ENCODE assay signal across 9 cellular contexts in genomic region chr6:52087498-52087999, GRCh38. TPM values are rescaled to one million over a fixed set of nuclear protein-coding genes. Genes with fewer than 3 reads are reported as not detected.
A peak's percentile ranks its signal among the peaks of the same experiment; 100 is the strongest.
DNase-seq lines count a peak whose midpoint lies in the region; ATAC-seq and TF ChIP-seq lines count a peak whose summit lies in the region.
"Had no signal": no experiment of that assay in that cellular context is flagged by ENCODE, and none has a peak within 500 bp of the region (broad histone marks: within the 10 kb centered on the region; RNA-seq: fewer than 3 reads in every experiment).

TSS of gene PKHD1 (minus strand) at chr6:52087613. CDS start at chr6:52084933, 2,680 bp downstream.

- H3K9me3 Mint-ChIP-seq in CD4-positive, alpha-beta T cell, result no peaks in the 10 kb centered on the region
- H3K9me3 Mint-ChIP-seq in mesothelial cell of epicardium, result no peaks in the 10 kb centered on the region
- H3K9me3 Mint-ChIP-seq: dendritic cell treated with granulocyte-macrophage colony-stimulating factor and Interleukin-4, amounts not matched to agents 40 ng/mL and 50 ng/mL, for 4 days had no signal

- 17% methylated on average over 7 of the region's 7 CpGs for WGBS in liver

- H3K4me1 Mint-ChIP-seq in CD4-positive, alpha-beta T cell (ENCODE audit: low read depth), result no peaks in the 10 kb centered on the region
- H3K4me1 Mint-ChIP-seq in mesothelial cell of epicardium, result peaks cover 4% of the 10 kb centered on the region

- DNase-seq in CD4-positive, alpha-beta T cell, result no peak
- DNase-seq in HFF-Myc (ENCODE audit: extremely low read depth, low read depth) (no peak), WERI-Rb-1 (no peak), mesothelial cell of epicardium (ENCODE audit: low spot score in 2 of 2, unreplicated experiment in 2 of 2) (no peak)
- no peak for DNase-seq in activated CD4-positive, alpha-beta T cell treated with anti-CD3 and anti-CD28 coated beads for 48 hours
- no peak for DNase-seq in activated CD4-positive, alpha-beta T cell treated with anti-CD3 and anti-CD28 coated beads, Interleukin-2, amount 50 U/mL, for 4 hours

- H3K9ac ChIP-seq in liver (ENCODE audit: low read depth in 1 of 2, low read length in 2 of 2), result peak within 1 kb of the TSS; percentile 56 to 91

- no peak within 1 kb of the TSS for H3K27ac ChIP-seq in CD4-positive, alpha-beta T cell (ENCODE audit: low read depth, low read length)
- H3K27ac ChIP-seq in WERI-Rb-1, result no peak within 1 kb of the TSS
- peak within 1 kb of the TSS; percentile 68 to 83 for H3K27ac ChIP-seq in liver (ENCODE audit: low read depth in 1 of 2, low read length in 2 of 2)

- peak; percentile 25 for TF ChIP-seq CTCF in CD4-positive, alpha-beta T cell (IDR thresholded peaks at IDR 0.05)
- TF ChIP-seq CTCF in HFF-Myc (IDR thresholded peaks at IDR 0.05; ENCODE audit: low read depth, low read length, missing control alignments) (peak; percentile 44), WERI-Rb-1 (IDR thresholded peaks at IDR 0.05; ENCODE audit: low read depth, low read length) (peak; percentile 88), liver (IDR thresholded peaks at IDR 0.05; ENCODE audit: low read depth, low read length, missing input control) (peak; percentile 51), mesothelial cell of epicardium (IDR thresholded peaks at IDR 0.05; ENCODE audit: unreplicated experiment) (no peak)

- no peak within 1 kb of the TSS for H3K4me3 ChIP-seq in HFF-Myc (replicated peaks; ENCODE audit: low read depth, low read length)
- no peak within 1 kb of the TSS for H3K4me3 ChIP-seq in WERI-Rb-1 (ENCODE audit: low read depth, low read length)
- H3K4me3 ChIP-seq in liver (ENCODE audit: low read depth in 1 of 3, low read length in 3 of 3), result peak within 1 kb of the TSS; percentile 25 to 56 (median 49)

- H3K27me3 ChIP-seq in CD4-positive, alpha-beta T cell (ENCODE audit: control insufficient read depth, insufficient read depth, low read length), result peaks cover 5% of the 10 kb centered on the region
- H3K27me3 ChIP-seq in WERI-Rb-1 (ENCODE audit: insufficient read depth, low read depth, severe bottlenecking) (no peaks in the 10 kb centered on the region), liver (ENCODE audit: control insufficient read depth in 4 of 4, insufficient read depth in 4 of 4, low read length in 3 of 4) (no peaks in the 10 kb centered on the region)

- H3K27ac Mint-ChIP-seq in CD4-positive, alpha-beta T cell, result no peak within 1 kb of the TSS
- H3K27ac Mint-ChIP-seq in mesothelial cell of epicardium, result no peak within 1 kb of the TSS
- H3K27ac Mint-ChIP-seq: dendritic cell treated with granulocyte-macrophage colony-stimulating factor and Interleukin-4, amounts not matched to agents 40 ng/mL and 50 ng/mL, for 4 days had no signal

- H3K4me3 Mint-ChIP-seq in CD4-positive, alpha-beta T cell, result no peak within 1 kb of the TSS
- no peak within 1 kb of the TSS for H3K4me3 Mint-ChIP-seq in mesothelial cell of epicardium
- H3K4me3 Mint-ChIP-seq: dendritic cell treated with granulocyte-macrophage colony-stimulating factor and Interleukin-4, amounts not matched to agents 40 ng/mL and 50 ng/mL, for 4 days had no signal

- POLR2A ChIA-PET in CD4-positive, alpha-beta T cell (lab: Charles Lee), result no interaction called here

- no peaks in the 10 kb centered on the region for H3K36me3 Mint-ChIP-seq in CD4-positive, alpha-beta T cell (ENCODE audit: low read depth)
- H3K36me3 Mint-ChIP-seq in mesothelial cell of epicardium, result no peaks in the 10 kb centered on the region

- H3K27me3 Mint-ChIP-seq in CD4-positive, alpha-beta T cell, result peaks cover 7% of the 10 kb centered on the region
- H3K27me3 Mint-ChIP-seq in mesothelial cell of epicardium (ENCODE audit: low read depth), result peaks cover 10% of the 10 kb centered on the region

- CTCF ChIA-PET in CD4-positive, alpha-beta T cell (lab: Charles Lee), result no interaction called here

- no peaks in the 10 kb centered on the region for H3K9me3 ChIP-seq in CD4-positive, alpha-beta T cell (ENCODE audit: control insufficient read depth, low read length)
- H3K9me3 ChIP-seq in WERI-Rb-1 (ENCODE audit: severe bottlenecking) (peaks cover 6% of the 10 kb centered on the region), liver (ENCODE audit: control insufficient read depth in 4 of 4, low read length in 3 of 4) (no peaks in the 10 kb centered on the region)

- no peak for ATAC-seq in CD4-positive, alpha-beta T cell (ENCODE audit: poor library complexity)
- ATAC-seq in GM21423 (IDR thresholded peaks at IDR 0.05; ENCODE audit: unreplicated experiment), result no peak

- TF ChIP-seq RAD21 in liver (IDR thresholded peaks at IDR 0.05), result peak; percentile 33 to 68

- H3K36me3 ChIP-seq in WERI-Rb-1, result no peaks in the 10 kb centered on the region
- no peaks in the 10 kb centered on the region for H3K36me3 ChIP-seq in liver (ENCODE audit: control insufficient read depth in 4 of 4, insufficient read depth in 3 of 4, low read depth in 1 of 4, low read length in 3 of 4)

- intact Hi-C loops in CD4-positive, alpha-beta T cell (cut with DNase I, micrococcal nuclease), result no loop called here

- peaks cover 0 to 19% (median 7%) of the 10 kb centered on the region in 4 donors for H3K4me1 ChIP-seq in liver (ENCODE audit: control insufficient read depth in 4 of 4, insufficient read depth in 4 of 4, low read length in 3 of 4)

TF ChIP-seq in liver, 16 proteins besides CTCF, POLR2A, EP300 and RAD21:
- TF ChIP-seq HNF4A (conservative IDR thresholded peaks at IDR 0.05), result peak in 1 of 2 donors; percentile 53
- TF ChIP-seq RXRA (IDR thresholded peaks at IDR 0.05), result peak; percentile 26 to 46
- TF ChIP-seq ATF3 (IDR thresholded peaks at IDR 0.05), result no peak
- TF ChIP-seq TAF1 (conservative IDR thresholded peaks at IDR 0.05), result peak; percentile 35
- TF ChIP-seq JUND (IDR thresholded peaks at IDR 0.05), result peak in 1 of 2 donors; percentile 47
- TF ChIP-seq REST (IDR thresholded peaks at IDR 0.05), result peak; percentile 74
- peak; percentile 59 for TF ChIP-seq SP1 (IDR thresholded peaks at IDR 0.05)
- no peak for TF ChIP-seq GABPA (IDR thresholded peaks at IDR 0.05 in 1 of 2, conservative IDR thresholded peaks at IDR 0.05 in 1 of 2)
- no peak for TF ChIP-seq FOXA2 (IDR thresholded peaks at IDR 0.05)

RNA-seq across cellular contexts. Expression of gene PKHD1, which starts in this region (rescaled TPM):
- under 1 TPM in 1 of 2 experiments, not detected in 1; 0.03 TPM for total RNA-seq in CD4-positive, alpha-beta T cell
- total RNA-seq in liver (10 to 100 TPM in 1 of 2 donors, 1 to 10 TPM in 1; 5.6 to 10.6 TPM), mesothelial cell of epicardium (0.02 to 0.04 TPM (median 0.02 TPM) in 3 replicates)
- under 1 TPM; 0.45 to 0.86 TPM for polyA plus RNA-seq in liver

Comparison
In these comparisons a context has a peak if more than half of its experiments do, and no peak if none do; other contexts are left out.
1. H3K27ac ChIP-seq: peak in liver (2 of 2); none in CD4-positive, alpha-beta T cell (single experiment) and WERI-Rb-1 (single experiment).
2. H3K4me3 ChIP-seq: peak in liver (3 of 3); none in HFF-Myc (single experiment) and WERI-Rb-1 (single experiment).